Comparison of ENCODE assay signal across 8 cellular contexts in genomic region chr4:147731611-147732515, GRCh38. TPM values are rescaled to one million over a fixed set of nuclear protein-coding genes. Genes with fewer than 3 reads are reported as not detected.
DNase-seq lines count a peak whose midpoint lies in the region; FAIRE-seq and TF ChIP-seq lines count a peak whose summit lies in the region.

TSS of gene ARHGAP10 (plus strand) at chr4:147732088. CDS start at chr4:147732302, 214 bp downstream.

- CTCF ChIA-PET in HEK293T (lab: Yijun Ruan, JAX), result interaction anchor here (0.6 to 3.3 kb wide), 8 partner anchors 20 to 134 kb away, joined by 3 to 28 read pairs (median 4); no protein-coding TSS in a partner anchor

- WGBS in liver, result 2% methylated on average over 104 of the region's 104 CpGs

- POLR2A ChIA-PET in HEK293T (lab: Yijun Ruan, JAX), result interaction anchor here (0.6 to 3.9 kb wide), 21 partner anchors 9 to 135 kb away, joined by 3 to 28 read pairs (median 5); partner anchors contain the start of genes PRMT9 and TMEM184C

- FAIRE-seq in GM12892 (lab: Jason Lieb, UNC), result peak; percentile 91

- DNase-seq in GM12892 (ENCODE audit: insufficient read length) (peak; percentile 44), HEK293T (ENCODE audit: extremely low spot score) (peak; percentile 53), NCI-H1048 (lab: John Stamatoyannopoulos, UW) (peak; percentile 21), cortex of kidney (lab: John Stamatoyannopoulos, UW) (peak; percentile 29), NCI-H1694 (lab: John Stamatoyannopoulos, UW) (no peak)
- DNase-seq in activated CD4-positive, alpha-beta T cell treated with anti-CD3 and anti-CD28 coated beads, Interleukin-2, amount 10 ng/mL, durations not matched to agents 24 days and 14 days, result peak; percentile 88
- peak; percentile 46 to 56 for DNase-seq in stimulated activated CD4-positive, alpha-beta T cell treated with anti-CD3 and anti-CD28 coated beads, Interleukin-4, amount 100 ng/mL, for 48 hours (ENCODE audit: low read depth in 2 of 2)

- no peaks in the 10 kb centered on the region for H3K9me3 Mint-ChIP-seq in activated CD4-positive, alpha-beta T cell treated with anti-CD3 and anti-CD28 coated beads, Interleukin-2, amount 10 ng/mL, durations not matched to agents 24 days and 14 days

- peaks cover 34% of the 10 kb centered on the region for H3K4me1 Mint-ChIP-seq in activated CD4-positive, alpha-beta T cell treated with anti-CD3 and anti-CD28 coated beads, Interleukin-2, amount 10 ng/mL, durations not matched to agents 24 days and 14 days

- peaks cover 0 to 13% (median 0%) of the 10 kb centered on the region in 4 donors for H3K27me3 ChIP-seq in liver (ENCODE audit: control insufficient read depth in 4 of 4, insufficient read depth in 4 of 4, low read length in 3 of 4)

- no peaks in the 10 kb centered on the region for H3K36me3 Mint-ChIP-seq in activated CD4-positive, alpha-beta T cell treated with anti-CD3 and anti-CD28 coated beads, Interleukin-2, amount 10 ng/mL, durations not matched to agents 24 days and 14 days (ENCODE audit: low read depth)

- H3K9me3 ChIP-seq in liver (ENCODE audit: control insufficient read depth in 4 of 4, low read length in 3 of 4), result no peaks in the 10 kb centered on the region

- peak; percentile 73 for TF ChIP-seq POLR2A in GM12892 (IDR thresholded peaks at IDR 0.05; ENCODE audit: low read depth, low read length)

- no peak for TF ChIP-seq RAD21 in liver (IDR thresholded peaks at IDR 0.05)

- H3K4me3 Mint-ChIP-seq in activated CD4-positive, alpha-beta T cell treated with anti-CD3 and anti-CD28 coated beads, Interleukin-2, amount 10 ng/mL, durations not matched to agents 24 days and 14 days, result peak within 1 kb of the TSS; percentile 94

- intact Hi-C loops in activated CD4-positive, alpha-beta T cell treated with anti-CD3 and anti-CD28 coated beads, Interleukin-2, amount 10 ng/mL, durations not matched to agents 24 days and 14 days (cut with micrococcal nuclease), result loop anchor here (1.0 to 10.0 kb wide), 5 partner anchors 48 to 710 kb away; partner anchors contain the start of genes NR3C2, PRMT9 and TMEM184C

- H3K4me3 ChIP-seq in liver (ENCODE audit: low read depth in 1 of 3, low read length in 3 of 3), result peak within 1 kb of the TSS; percentile 43 to 80 (median 66)

- H3K4me1 ChIP-seq in liver (ENCODE audit: control insufficient read depth in 4 of 4, insufficient read depth in 4 of 4, low read length in 3 of 4), result peaks cover 2 to 27% (median 15%) of the 10 kb centered on the region in 4 donors

- peaks cover 36% of the 10 kb centered on the region for H3K27me3 Mint-ChIP-seq in activated CD4-positive, alpha-beta T cell treated with anti-CD3 and anti-CD28 coated beads, Interleukin-2, amount 10 ng/mL, durations not matched to agents 24 days and 14 days

- H3K27ac Mint-ChIP-seq in activated CD4-positive, alpha-beta T cell treated with anti-CD3 and anti-CD28 coated beads, Interleukin-2, amount 10 ng/mL, durations not matched to agents 24 days and 14 days, result peak within 1 kb of the TSS; percentile 90

- peak within 1 kb of the TSS; percentile 7 to 64 for H3K9ac ChIP-seq in liver (ENCODE audit: low read depth in 1 of 2, low read length in 2 of 2)

- no peaks in the 10 kb centered on the region for H3K36me3 ChIP-seq in liver (ENCODE audit: control insufficient read depth in 4 of 4, insufficient read depth in 3 of 4, low read depth in 1 of 4, low read length in 3 of 4)

- H3K27ac ChIP-seq in liver (ENCODE audit: low read depth in 1 of 2, low read length in 2 of 2), result peak within 1 kb of the TSS; percentile 51 to 80

- TF ChIP-seq CTCF in liver (IDR thresholded peaks at IDR 0.05; ENCODE audit: low read depth, low read length, missing input control), result no peak

TF ChIP-seq in HEK293T, 16 proteins besides CTCF, POLR2A, EP300 and RAD21:
- TF ChIP-seq CTBP1 (IDR thresholded peaks at IDR 0.05; ENCODE audit: borderline replicate concordance) (0 out of 2 replicates have a peak, but pooled peaks have one; percentile 7), BHLHE40 (IDR thresholded peaks at IDR 0.05; ENCODE audit: borderline replicate concordance) (no peak), FOXM1 (IDR thresholded peaks at IDR 0.05; ENCODE audit: borderline replicate concordance) (0 out of 2 replicates have a peak, but pooled peaks have one; percentile 14), TARDBP (IDR thresholded peaks at IDR 0.05) (no peak), L3MBTL2 (conservative IDR thresholded peaks at IDR 0.05) (no peak), PKNOX1 (IDR thresholded peaks at IDR 0.05) (no peak), FOXA1 (IDR thresholded peaks at IDR 0.05) (no peak), SP1 (IDR thresholded peaks at IDR 0.05) (no peak), FOXK2 (IDR thresholded peaks at IDR 0.05) (no peak)
TF ChIP-seq in HEK293T: peak in this region for 2.

TF ChIP-seq in liver, 16 proteins besides CTCF, POLR2A, EP300 and RAD21:
- TF ChIP-seq YY1 (IDR thresholded peaks at IDR 0.05) (no peak), FOXA2 (IDR thresholded peaks at IDR 0.05) (no peak), REST (IDR thresholded peaks at IDR 0.05) (no peak), HNF4A (conservative IDR thresholded peaks at IDR 0.05) (no peak), ZBTB33 (IDR thresholded peaks at IDR 0.05) (no peak), MAX (IDR thresholded peaks at IDR 0.05) (no peak), EGR1 (IDR thresholded peaks at IDR 0.05; ENCODE audit: low read depth in 2 of 2) (no peak)

RNA-seq across cellular contexts. Expression of gene ARHGAP10, which starts in this region (rescaled TPM):
- polyA plus RNA-seq in GM12892 (2012; ENCODE audit: missing spikeins), result 18.1 TPM
- total RNA-seq in activated CD4-positive, alpha-beta T cell treated with anti-CD3 and anti-CD28 coated beads, Interleukin-2, amount 10 ng/mL, durations not matched to agents 24 days and 14 days, result 7.4 and 8.3 TPM in 2 replicates
- total RNA-seq in liver, result 10 to 100 TPM in 1 of 2 donors, 1 to 10 TPM in 1; 1.5 to 13.0 TPM
- polyA plus RNA-seq in liver, result 1 to 10 TPM; 3.7 to 4.9 TPM
